1 cellular context compared by ENCODE assay signal in the genomic region with DNA sequence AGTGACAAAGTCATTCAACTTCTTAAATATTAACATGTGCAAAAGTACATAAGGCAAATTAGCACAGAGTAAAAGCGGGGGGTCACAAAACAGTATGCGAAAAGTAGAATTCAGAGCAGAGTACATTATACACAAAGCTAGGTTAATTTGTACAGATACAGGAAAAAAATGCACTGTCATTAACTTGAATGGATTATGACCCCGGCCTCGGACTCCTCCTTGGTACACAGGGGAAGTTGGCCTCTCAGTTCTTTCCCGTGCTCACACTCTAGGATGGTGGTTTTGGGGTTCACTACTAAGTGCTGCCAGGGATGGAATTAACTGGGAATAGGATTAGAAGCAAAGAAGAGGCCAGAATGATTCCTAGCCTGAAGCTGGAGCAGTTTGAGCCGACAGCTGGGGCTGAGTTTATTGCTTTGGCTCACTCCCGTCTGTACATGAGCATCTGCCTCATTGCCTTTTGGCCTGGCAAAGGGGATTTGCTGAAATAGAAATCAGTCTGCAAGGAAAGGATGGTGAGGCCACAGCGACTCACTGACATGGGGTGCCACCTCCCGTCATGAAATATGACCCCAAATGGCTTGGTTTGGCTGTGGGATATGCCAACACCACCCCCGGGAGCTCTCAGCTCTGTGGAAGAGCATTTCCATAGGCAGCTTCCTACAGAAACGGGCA.
TF ChIP-seq lines count a peak whose summit lies in the region.

No MANE protein-coding gene starts in this region.

TF ChIP-seq in HCT116, 20 proteins besides CTCF, POLR2A, EP300 and RAD21 (continued from another document):
- TF ChIP-seq EGR1 (IDR thresholded peaks at IDR 0.05; ENCODE audit: low read depth) (no peak), ELF1 (IDR thresholded peaks at IDR 0.05; ENCODE audit: borderline replicate concordance, low read depth) (no peak), ZFX (IDR thresholded peaks at IDR 0.05) (no peak), POLR2AphosphoS5 (IDR thresholded peaks at IDR 0.05; ENCODE audit: low read depth, low read length) (no peak)
- TF ChIP-seq, protein P1, sequence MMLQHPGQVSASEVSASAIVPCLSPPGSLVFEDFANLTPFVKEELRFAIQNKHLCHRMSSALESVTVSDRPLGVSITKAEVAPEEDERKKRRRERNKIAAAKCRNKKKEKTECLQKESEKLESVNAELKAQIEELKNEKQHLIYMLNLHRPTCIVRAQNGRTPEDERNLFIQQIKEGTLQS (IDR thresholded peaks at IDR 0.05): no peak
- TF ChIP-seq, protein P2, sequence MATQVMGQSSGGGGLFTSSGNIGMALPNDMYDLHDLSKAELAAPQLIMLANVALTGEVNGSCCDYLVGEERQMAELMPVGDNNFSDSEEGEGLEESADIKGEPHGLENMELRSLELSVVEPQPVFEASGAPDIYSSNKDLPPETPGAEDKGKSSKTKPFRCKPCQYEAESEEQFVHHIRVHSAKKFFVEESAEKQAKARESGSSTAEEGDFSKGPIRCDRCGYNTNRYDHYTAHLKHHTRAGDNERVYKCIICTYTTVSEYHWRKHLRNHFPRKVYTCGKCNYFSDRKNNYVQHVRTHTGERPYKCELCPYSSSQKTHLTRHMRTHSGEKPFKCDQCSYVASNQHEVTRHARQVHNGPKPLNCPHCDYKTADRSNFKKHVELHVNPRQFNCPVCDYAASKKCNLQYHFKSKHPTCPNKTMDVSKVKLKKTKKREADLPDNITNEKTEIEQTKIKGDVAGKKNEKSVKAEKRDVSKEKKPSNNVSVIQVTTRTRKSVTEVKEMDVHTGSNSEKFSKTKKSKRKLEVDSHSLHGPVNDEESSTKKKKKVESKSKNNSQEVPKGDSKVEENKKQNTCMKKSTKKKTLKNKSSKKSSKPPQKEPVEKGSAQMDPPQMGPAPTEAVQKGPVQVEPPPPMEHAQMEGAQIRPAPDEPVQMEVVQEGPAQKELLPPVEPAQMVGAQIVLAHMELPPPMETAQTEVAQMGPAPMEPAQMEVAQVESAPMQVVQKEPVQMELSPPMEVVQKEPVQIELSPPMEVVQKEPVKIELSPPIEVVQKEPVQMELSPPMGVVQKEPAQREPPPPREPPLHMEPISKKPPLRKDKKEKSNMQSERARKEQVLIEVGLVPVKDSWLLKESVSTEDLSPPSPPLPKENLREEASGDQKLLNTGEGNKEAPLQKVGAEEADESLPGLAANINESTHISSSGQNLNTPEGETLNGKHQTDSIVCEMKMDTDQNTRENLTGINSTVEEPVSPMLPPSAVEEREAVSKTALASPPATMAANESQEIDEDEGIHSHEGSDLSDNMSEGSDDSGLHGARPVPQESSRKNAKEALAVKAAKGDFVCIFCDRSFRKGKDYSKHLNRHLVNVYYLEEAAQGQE (IDR thresholded peaks at IDR 0.05; ENCODE audit: low read depth): no peak
